8 cellular contexts compared by ENCODE assay signal in genomic region chr6:156686429-156686939, GRCh38.
DNase-seq lines count a peak whose midpoint lies in the region; ATAC-seq and TF ChIP-seq lines count a peak whose summit lies in the region.

No MANE protein-coding gene starts in this region.

- ATAC-seq in thoracic aorta (ENCODE audit: insufficient number of reproducible peaks, low FRiP score, low read depth) (no peak), HG02798 (IDR thresholded peaks at IDR 0.05; ENCODE audit: poor library complexity, unreplicated experiment) (no peak)

- in situ Hi-C loops in HAP-1 (cut with MboI; ENCODE audit: low sequenced_read_pairs), result no loop called here

- intact Hi-C loops in activated CD4-positive, alpha-beta T cell treated with anti-CD3 and anti-CD28 coated beads, Interleukin-2, amount 10 ng/mL, durations not matched to agents 24 days and 14 days (cut with micrococcal nuclease), result loop anchor here (5.0 to 10.0 kb wide), 2 partner anchors 1372 to 1954 kb away; partner anchors contain the start of genes SCAF8 and TFB1M

- H3K9me3 Mint-ChIP-seq in activated CD4-positive, alpha-beta T cell treated with anti-CD3 and anti-CD28 coated beads, Interleukin-2, amount 10 ng/mL, durations not matched to agents 24 days and 14 days, result no peaks in the 10 kb centered on the region

- H3K36me3 ChIP-seq in HAP-1 (replicated peaks) (no peaks in the 10 kb centered on the region), thoracic aorta (no peaks in the 10 kb centered on the region)

- peaks cover 11% of the 10 kb centered on the region for H3K27me3 Mint-ChIP-seq in activated CD4-positive, alpha-beta T cell treated with anti-CD3 and anti-CD28 coated beads, Interleukin-2, amount 10 ng/mL, durations not matched to agents 24 days and 14 days

- peak overlapping the region; percentile 82 for H3K4me3 ChIP-seq in HAP-1
- peak overlapping the region; percentile 68 for H3K4me3 ChIP-seq in epithelial cell of esophagus (ENCODE audit: low read length)
- H3K4me3 ChIP-seq in thoracic aorta, result peak overlapping the region; percentile 76

- H3K36me3 Mint-ChIP-seq in activated CD4-positive, alpha-beta T cell treated with anti-CD3 and anti-CD28 coated beads, Interleukin-2, amount 10 ng/mL, durations not matched to agents 24 days and 14 days (ENCODE audit: low read depth), result no peaks in the 10 kb centered on the region

- TF ChIP-seq CTCF in epithelial cell of esophagus (IDR thresholded peaks at IDR 0.05; ENCODE audit: insufficient read depth, low read depth, low read length, missing control alignments) (peak; percentile 47), thoracic aorta (IDR thresholded peaks at IDR 0.05) (peak; percentile 50)

- H3K4me1 ChIP-seq in HAP-1 (peaks cover 8% of the 10 kb centered on the region; the same call in 1 of the 2 replicates), thoracic aorta (ENCODE audit: control insufficient read depth in 1 of 2, low read depth in 2 of 2) (peaks cover 8 to 20% of the 10 kb centered on the region in 2 donors)

- H3K27me3 ChIP-seq in HAP-1 (ENCODE audit: low read depth), result peaks cover 4% of the 10 kb centered on the region
- H3K27me3 ChIP-seq in thoracic aorta (replicated peaks; ENCODE audit: insufficient read depth), result no peaks in the 10 kb centered on the region

- peak overlapping the region; percentile 94 for H3K27ac Mint-ChIP-seq in activated CD4-positive, alpha-beta T cell treated with anti-CD3 and anti-CD28 coated beads, Interleukin-2, amount 10 ng/mL, durations not matched to agents 24 days and 14 days

- H3K4me1 Mint-ChIP-seq in activated CD4-positive, alpha-beta T cell treated with anti-CD3 and anti-CD28 coated beads, Interleukin-2, amount 10 ng/mL, durations not matched to agents 24 days and 14 days, result peaks cover 18% of the 10 kb centered on the region

- no peaks in the 10 kb centered on the region for H3K9me3 ChIP-seq in HAP-1
- H3K9me3 ChIP-seq in thoracic aorta, result no peaks in the 10 kb centered on the region

- DNase-seq in DMS 273 (lab: John Stamatoyannopoulos, UW; ENCODE audit: unreplicated experiment) (peak; percentile 88), HAP-1 (ENCODE audit: low spot score in 2 of 2) (peak; percentile 57 to 70), NCI-H2081 treated with DMSO at 0.1 percent for 48 hours (lab: John Stamatoyannopoulos, UW) (peak; percentile 50), epithelial cell of esophagus (ENCODE audit: low read depth) (peak; percentile 58), middle frontal gyrus (ENCODE audit: extremely low spot score, low spot score) (peak; percentile 46), thoracic aorta (ENCODE audit: low spot score) (no peak)
- DNase-seq in activated CD4-positive, alpha-beta T cell treated with anti-CD3 and anti-CD28 coated beads, Interleukin-2, amount 10 ng/mL, durations not matched to agents 24 days and 14 days, result peak; percentile 70

- peak overlapping the region; percentile 89 for H3K4me3 Mint-ChIP-seq in activated CD4-positive, alpha-beta T cell treated with anti-CD3 and anti-CD28 coated beads, Interleukin-2, amount 10 ng/mL, durations not matched to agents 24 days and 14 days

- peak overlapping the region; percentile 90 to 93 for H3K27ac ChIP-seq in thoracic aorta
